In the genomic region with DNA sequence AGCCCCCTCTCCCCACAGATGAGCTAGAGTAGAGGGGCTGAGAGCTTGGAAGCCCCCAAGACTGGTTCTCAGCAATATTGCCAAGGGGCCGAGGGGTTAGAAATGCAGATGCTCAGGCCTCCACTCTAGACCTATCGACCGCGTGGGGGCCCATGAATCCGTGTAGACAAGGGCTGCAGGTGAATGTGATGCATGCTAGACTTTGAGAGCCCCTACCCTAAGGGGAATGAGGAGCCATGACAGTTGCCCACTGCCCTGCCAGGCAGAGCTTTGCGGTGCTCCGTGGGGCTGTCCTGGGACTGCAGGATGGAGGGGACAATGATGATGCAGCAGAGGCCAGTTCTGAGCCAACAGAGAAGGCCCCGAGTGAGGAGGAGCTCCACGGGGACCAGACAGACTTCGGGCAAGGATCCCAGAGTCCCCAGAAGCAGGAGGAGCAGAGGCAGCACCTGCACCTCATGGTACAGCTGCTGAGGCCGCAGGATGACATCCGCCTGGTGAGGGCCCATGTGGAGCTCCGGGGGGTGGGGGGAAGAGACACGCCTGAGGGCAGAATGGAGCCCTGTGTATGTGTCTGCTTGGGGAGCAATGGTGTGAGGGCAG, we compare ENCODE assay signal across 8 cellular contexts. TPM values are rescaled to one million over a fixed set of nuclear protein-coding genes. Genes with fewer than 3 reads are reported as not detected.
DNase-seq lines count a peak whose midpoint lies in the region; FAIRE-seq and TF ChIP-seq lines count a peak whose summit lies in the region.

No MANE protein-coding gene starts in this region.

- H3K9me3 Mint-ChIP-seq in astrocyte (ENCODE audit: unreplicated experiment), result no peaks in the 10 kb centered on the region

- H3K4me3 Mint-ChIP-seq in astrocyte (ENCODE audit: unreplicated experiment), result peak overlapping the region; percentile 73

- no peak for TF ChIP-seq CTCF in astrocyte (IDR thresholded peaks at IDR 0.05; ENCODE audit: insufficient read depth, low read depth, low read length)

- H3K4me1 ChIP-seq in astrocyte (ENCODE audit: insufficient read depth, low read length) (peaks cover 10% of the 10 kb centered on the region), stomach smooth muscle (ENCODE audit: control insufficient read depth, insufficient read depth, low read length) (peaks cover 30% of the 10 kb centered on the region)

- no peaks in the 10 kb centered on the region for H3K9me3 ChIP-seq in astrocyte (ENCODE audit: insufficient read depth, low read depth, low read length)
- no peaks in the 10 kb centered on the region for H3K9me3 ChIP-seq in stomach smooth muscle (ENCODE audit: control insufficient read depth in 2 of 2, low read length in 2 of 2)

- peaks cover 2% of the 10 kb centered on the region for H3K27me3 Mint-ChIP-seq in astrocyte (ENCODE audit: low read depth, unreplicated experiment)

- H3K36me3 ChIP-seq in astrocyte (ENCODE audit: insufficient read depth, low read length) (no peaks in the 10 kb centered on the region), stomach smooth muscle (ENCODE audit: control insufficient read depth in 2 of 2, insufficient read depth in 2 of 2, low read length in 2 of 2) (peaks cover 9 to 23% of the 10 kb centered on the region in 2 donors)

- H3K27me3 ChIP-seq in astrocyte (ENCODE audit: insufficient read depth, low read length), result no peaks in the 10 kb centered on the region
- no peaks in the 10 kb centered on the region for H3K27me3 ChIP-seq in layer of hippocampus (ENCODE audit: control insufficient read depth, insufficient read depth, low read length)
- no peaks in the 10 kb centered on the region for H3K27me3 ChIP-seq in stomach smooth muscle (ENCODE audit: control insufficient read depth in 1 of 2, insufficient read depth in 2 of 2, low read length in 2 of 2)

- H3K4me1 Mint-ChIP-seq in astrocyte (ENCODE audit: low read depth, unreplicated experiment), result peaks cover 5% of the 10 kb centered on the region

- H3K27ac Mint-ChIP-seq in astrocyte (ENCODE audit: unreplicated experiment), result no peak overlapping the region

- H3K9ac ChIP-seq in astrocyte (ENCODE audit: low read length) (peak overlapping the region; percentile 76), stomach smooth muscle (ENCODE audit: low read length in 2 of 2) (peak overlapping the region; percentile 5 to 68)

- peak overlapping the region; percentile 93 for H3K4me2 ChIP-seq in astrocyte (ENCODE audit: low read length)

- FAIRE-seq in astrocyte (lab: Jason Lieb, UNC), result no peak

- H3K79me2 ChIP-seq in astrocyte (ENCODE audit: insufficient read depth, low read length), result no peaks in the 10 kb centered on the region

- H4K20me1 ChIP-seq in astrocyte (ENCODE audit: insufficient read depth, low read length), result peaks cover 16% of the 10 kb centered on the region

- no peak overlapping the region for H2AFZ ChIP-seq in astrocyte (ENCODE audit: low read depth, low read length)

- peak; percentile 5 for DNase-seq in activated CD4-positive, alpha-beta T cell treated with anti-CD3 and anti-CD28 coated beads for 48 hours
- DNase-seq in activated CD4-positive, alpha-beta T cell treated with anti-CD3 and anti-CD28 coated beads, Interleukin-2, amount 50 U/mL, for 4 hours, result no peak
- no peak for DNase-seq in astrocyte (ENCODE audit: low read depth)
- no peak for DNase-seq in kidney tubule cell (ENCODE audit: low spot score)
- no peak for DNase-seq in HuH-7.5 (ENCODE audit: low spot score)
- no peak for DNase-seq in stimulated activated naive CD4-positive, alpha-beta T cell (lab: John Stamatoyannopoulos, UW)

- no peak overlapping the region for H3K27ac ChIP-seq in astrocyte (ENCODE audit: low read depth, low read length)
- peak overlapping the region; percentile 87 for H3K27ac ChIP-seq in layer of hippocampus (ENCODE audit: low read depth, low read length)
- H3K27ac ChIP-seq in stomach smooth muscle (ENCODE audit: low read length), result no peak overlapping the region

- H3K4me3 ChIP-seq in astrocyte (ENCODE audit: insufficient read depth, low read depth, low read length) (peak overlapping the region; percentile 72), stomach smooth muscle (ENCODE audit: low read length in 2 of 2) (peak overlapping the region; percentile 82 to 89)

- peaks cover 5% of the 10 kb centered on the region for H3K36me3 Mint-ChIP-seq in astrocyte (ENCODE audit: low read depth, unreplicated experiment)

RNA-seq across cellular contexts. Expression of gene SSH3, which starts 1.3 kb away (rescaled TPM):
- total RNA-seq in astrocyte, result 19.1 and 20.1 TPM in 2 replicates

RNA-seq across cellular contexts. Expression of gene ANKRD13D, which starts 15.5 kb away (rescaled TPM):
- 39.4 and 40.8 TPM in 2 replicates for total RNA-seq in astrocyte

RNA-seq across cellular contexts. Expression of gene GRK2, which starts 38.3 kb away (rescaled TPM):
- 27.2 and 34.0 TPM in 2 replicates for total RNA-seq in astrocyte

RNA-seq across cellular contexts. Expression of gene POLD4, which starts 48.7 kb away (rescaled TPM):
- total RNA-seq in astrocyte, result 53.5 and 69.2 TPM in 2 replicates
